ENCODE assay signal across 8 cellular contexts in the genomic region with DNA sequence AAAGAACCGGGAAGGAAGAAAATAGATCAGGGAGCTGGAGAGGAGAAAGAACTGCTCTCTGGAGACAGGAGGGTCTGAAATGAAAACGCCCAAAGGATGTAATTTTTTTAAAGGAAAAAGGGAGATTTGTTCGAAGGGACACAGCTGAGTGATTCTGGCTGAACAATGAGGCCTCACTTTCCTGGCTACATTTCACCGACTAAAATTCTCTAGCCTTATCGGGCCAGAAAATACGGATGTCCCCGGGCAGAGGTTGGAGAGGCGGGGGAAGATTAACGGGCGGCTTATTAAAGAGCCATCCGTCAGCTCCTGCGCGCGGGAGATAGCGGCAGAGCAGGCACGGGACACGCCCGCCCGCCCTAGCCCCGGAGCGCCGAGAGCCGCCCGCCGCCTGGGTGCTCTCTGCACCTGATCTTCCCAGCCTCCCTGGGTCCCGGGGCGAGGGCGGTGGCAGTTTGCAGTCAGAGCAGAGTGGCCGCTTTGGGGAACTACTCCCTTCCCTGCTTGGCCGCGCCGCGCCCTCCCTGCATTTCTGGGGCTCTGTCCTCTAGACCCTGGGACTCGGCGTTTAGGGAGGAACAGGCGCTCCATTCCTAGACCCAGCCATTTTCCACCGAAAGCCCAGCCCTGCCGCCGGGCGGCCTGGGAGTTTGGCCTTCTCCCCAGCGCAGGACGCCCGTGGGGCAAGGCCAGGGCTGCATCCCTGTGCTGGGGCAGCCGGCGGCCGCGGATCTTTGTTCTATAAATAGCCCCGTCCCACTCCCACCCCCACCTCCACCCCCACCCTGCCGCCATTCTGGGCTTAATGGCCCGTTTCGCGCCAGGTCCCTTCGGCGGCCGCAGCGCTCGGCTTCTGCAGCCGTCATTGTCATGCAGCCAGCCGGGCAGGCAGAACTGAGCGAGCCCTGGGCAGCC. TPM values are rescaled to one million over a fixed set of nuclear protein-coding genes. Genes with fewer than 3 reads are reported as not detected.
DNase-seq lines count a peak whose midpoint lies in the region; TF ChIP-seq lines count a peak whose summit lies in the region.

No MANE protein-coding gene starts in this region.

- no peak for TF ChIP-seq POLR2A in esophagus squamous epithelium (IDR thresholded peaks at IDR 0.05)

- peaks cover 92% of the 10 kb centered on the region for H3K27me3 Mint-ChIP-seq in neural crest cell (ENCODE audit: low read depth)

- H3K36me3 Mint-ChIP-seq in neural crest cell (ENCODE audit: low read depth), result peaks cover 3% of the 10 kb centered on the region

- peak overlapping the region; percentile 19; the same call in 1 of the 2 replicates for H3K4me3 ChIP-seq in BE2C (ENCODE audit: low read depth, low read length)
- H3K4me3 ChIP-seq in NT2/D1 (ENCODE audit: insufficient read length, low read depth), result peak overlapping the region; percentile 9
- peak overlapping the region; percentile 6 to 57 (median 34) for H3K4me3 ChIP-seq in esophagus squamous epithelium

- peaks cover 69% of the 10 kb centered on the region for H3K27me3 ChIP-seq in BE2C
- peaks cover 26% of the 10 kb centered on the region for H3K27me3 ChIP-seq in NT2/D1 (ENCODE audit: insufficient read depth, insufficient read length)
- peaks cover 28 to 99% (median 44%) of the 10 kb centered on the region in 4 donors for H3K27me3 ChIP-seq in esophagus squamous epithelium

- no peaks in the 10 kb centered on the region for H3K9me3 Mint-ChIP-seq in neural crest cell

- intact Hi-C loops in esophagus squamous epithelium (cut with DNase I), result no loop called here

- H3K36me3 ChIP-seq in BE2C, result no peaks in the 10 kb centered on the region
- H3K36me3 ChIP-seq in NT2/D1 (ENCODE audit: insufficient read depth, insufficient read length, low read length), result peaks cover 67% of the 10 kb centered on the region
- H3K36me3 ChIP-seq in esophagus squamous epithelium, result no peaks in the 10 kb centered on the region

- no peak overlapping the region for H3K27ac ChIP-seq in esophagus squamous epithelium

- no peak for TF ChIP-seq CTCF in BE2C (IDR thresholded peaks at IDR 0.05; ENCODE audit: low read depth, low read length)
- TF ChIP-seq CTCF in esophagus squamous epithelium (IDR thresholded peaks at IDR 0.05), result no peak
- no peak for TF ChIP-seq CTCF in neural crest cell (conservative IDR thresholded peaks at IDR 0.05)

- peak overlapping the region; percentile 86 for H3K4me3 Mint-ChIP-seq in neural crest cell

- peak overlapping the region; percentile 69 for H3K9ac ChIP-seq in NT2/D1 (ENCODE audit: insufficient read length, low read depth)

- peaks cover 27% of the 10 kb centered on the region for H3K4me1 Mint-ChIP-seq in neural crest cell

- DNase-seq in BE2C (no peak), NT2/D1 (ENCODE audit: low read depth, low spot score) (no peak), esophagus squamous epithelium (lab: John Stamatoyannopoulos, UW) (no peak), neural crest cell (ENCODE audit: low read depth, low spot score) (peak; percentile 29), NCI-H1105 treated with DMSO at 0.1 percent for 48 hours (lab: John Stamatoyannopoulos, UW) (no peak), NCI-H128 (lab: John Stamatoyannopoulos, UW; ENCODE audit: unreplicated experiment) (no peak), NCI-H2171 treated with DMSO at 0.1 percent for 48 hours (lab: John Stamatoyannopoulos, UW) (no peak), dermis blood vessel endothelial cell (no peak)

- no peak overlapping the region for H3K27ac Mint-ChIP-seq in neural crest cell (ENCODE audit: unreplicated experiment)

- 28 to 36% methylated on average over 11 to 17 of the region's 60 CpGs for WGBS in esophagus squamous epithelium, 2 donors

- no peaks in the 10 kb centered on the region for H3K9me3 ChIP-seq in BE2C
- no peaks in the 10 kb centered on the region for H3K9me3 ChIP-seq in NT2/D1 (ENCODE audit: insufficient read depth, low read length)
- no peaks in the 10 kb centered on the region for H3K9me3 ChIP-seq in esophagus squamous epithelium

- H3K4me1 ChIP-seq in BE2C (no peaks in the 10 kb centered on the region), NT2/D1 (ENCODE audit: insufficient read depth, insufficient read length) (peaks cover 8% of the 10 kb centered on the region), esophagus squamous epithelium (peaks cover 40 to 58% (median 45%) of the 10 kb centered on the region in 3 donors)

RNA-seq across cellular contexts. Expression of a gene that starts 6.5 kb away (rescaled TPM):
- 0.12 TPM for polyA plus RNA-seq in BE2C (2012; ENCODE audit: insufficient read depth, insufficient read length, low read depth)
- 1 to 10 TPM in 1 of 4 donors, under 1 TPM in 2, not detected in 1; 0.19 to 4.2 (median 0.26) TPM for total RNA-seq in esophagus squamous epithelium
- 0.39 and 0.82 TPM in 2 replicates for total RNA-seq in neural crest cell
- 0.47 TPM in 1 of 2 replicates, not detected in the other for total RNA-seq in dermis blood vessel endothelial cell

RNA-seq across cellular contexts. Expression of a gene that starts 53.0 kb away (rescaled TPM):
- not detected for polyA plus RNA-seq in BE2C (2012; ENCODE audit: insufficient read depth, insufficient read length, low read depth)
- total RNA-seq in esophagus squamous epithelium (not detected), neural crest cell (not detected in 2 replicates), dermis blood vessel endothelial cell (not detected in 2 replicates)
